Comparison of ENCODE assay signal across 38 cellular contexts in genomic region chr22:19138217-19139000, GRCh38. TPM values are rescaled to one million over a fixed set of nuclear protein-coding genes. Genes with fewer than 3 reads are reported as not detected.
"Had no signal": no experiment of that assay in that cellular context is flagged by ENCODE, and none has a peak within 500 bp of the region (broad histone marks: within the 10 kb centered on the region; RNA-seq: fewer than 3 reads in every experiment).

No MANE protein-coding gene starts in this region.

- H3K9me3 ChIP-seq: ascending aorta had no signal

- H3K4me3 Mint-ChIP-seq: activated CD4-positive, alpha-beta memory T cell treated with anti-CD3 and anti-CD28 coated beads, Interleukin-2, amount 10 ng/mL, durations not matched to agents 7 days and 5 days; activated CD8-positive, alpha-beta memory T cell treated with anti-CD3 and anti-CD28 coated beads, Interleukin-2, amount 10 ng/mL, durations not matched to agents 7 days and 5 days; activated naive CD4-positive, alpha-beta T cell treated with anti-CD3 and anti-CD28 coated beads, Interleukin-2, amount 50 U/mL, for 24 hours; activated naive CD8-positive, alpha-beta T cell treated with anti-CD3 and anti-CD28 coated beads, Interleukin-2, amount 10 ng/mL, durations not matched to agents 7 days and 5 days; central memory CD8-positive, alpha-beta T cell had no signal

- DNase-seq: activated CD4-positive, alpha-beta memory T cell treated with anti-CD3 and anti-CD28 coated beads, Interleukin-2, amount 10 ng/mL, durations not matched to agents 7 days and 5 days; activated CD4-positive, alpha-beta T cell treated with anti-CD3 and anti-CD28 coated beads for 1 hour; activated CD4-positive, alpha-beta T cell treated with anti-CD3 and anti-CD28 coated beads for 48 hours; activated CD4-positive, CD25-positive, alpha-beta regulatory T cell; activated CD8-positive, alpha-beta memory T cell treated with anti-CD3 and anti-CD28 coated beads for 24 hours; activated CD8-positive, alpha-beta memory T cell treated with anti-CD3 and anti-CD28 coated beads, Interleukin-2, amount 10 ng/mL, durations not matched to agents 7 days and 5 days; activated CD8-positive, alpha-beta memory T cell treated with anti-CD3 and anti-CD28 coated beads, Interleukin-2, amount 50 U/mL, for 48 hours; activated effector memory CD4-positive, alpha-beta T cell treated with Interleukin-2 at 50 U/mL for 16 hours; activated naive CD4-positive, alpha-beta T cell; activated naive CD8-positive, alpha-beta T cell treated with anti-CD3 and anti-CD28 coated beads, Interleukin-2, amount 10 ng/mL, durations not matched to agents 7 days and 5 days; activated T-cell treated with anti-CD3 and anti-CD28 coated beads, Interleukin-2, amount 50 U/mL, for 48 hours; amygdala; NCI-H1092 treated with DMSO at 0.1 percent for 48 hours; NCI-H1417; NCI-H146; NCI-H187; NCI-H2029 treated with DMSO at 0.1 percent for 48 hours; NCI-H2107; NCI-H226; NCI-H446 treated with DMSO at 0.1 percent for 48 hours; NCI-H524; NCI-H69; NCI-H82; SIG-M5; SW 1271; T1000; WERI-Rb-1 had no signal

- ATAC-seq: activated CD8-positive, alpha-beta memory T cell treated with anti-CD3 and anti-CD28 coated beads, Interleukin-2, amount 10 ng/mL, durations not matched to agents 7 days and 5 days; Panc1 had no signal

- H3K27ac Mint-ChIP-seq: activated CD4-positive, alpha-beta memory T cell treated with anti-CD3 and anti-CD28 coated beads, Interleukin-2, amount 10 ng/mL, durations not matched to agents 7 days and 5 days; activated CD8-positive, alpha-beta memory T cell treated with anti-CD3 and anti-CD28 coated beads, Interleukin-2, amount 10 ng/mL, durations not matched to agents 7 days and 5 days; activated naive CD4-positive, alpha-beta T cell treated with anti-CD3 and anti-CD28 coated beads, Interleukin-2, amount 50 U/mL, for 24 hours; activated naive CD8-positive, alpha-beta T cell treated with anti-CD3 and anti-CD28 coated beads, Interleukin-2, amount 10 ng/mL, durations not matched to agents 7 days and 5 days had no signal

- H3K27me3 Mint-ChIP-seq: activated CD4-positive, alpha-beta memory T cell treated with anti-CD3 and anti-CD28 coated beads, Interleukin-2, amount 10 ng/mL, durations not matched to agents 7 days and 5 days; activated CD8-positive, alpha-beta memory T cell treated with anti-CD3 and anti-CD28 coated beads, Interleukin-2, amount 10 ng/mL, durations not matched to agents 7 days and 5 days; activated naive CD4-positive, alpha-beta T cell treated with anti-CD3 and anti-CD28 coated beads, Interleukin-2, amount 50 U/mL, for 24 hours; activated naive CD8-positive, alpha-beta T cell treated with anti-CD3 and anti-CD28 coated beads, Interleukin-2, amount 10 ng/mL, durations not matched to agents 7 days and 5 days; central memory CD8-positive, alpha-beta T cell had no signal

- H3K27me3 ChIP-seq: ascending aorta, cardiac muscle cell had no signal

- H3K9me3 Mint-ChIP-seq: activated CD4-positive, alpha-beta memory T cell treated with anti-CD3 and anti-CD28 coated beads, Interleukin-2, amount 10 ng/mL, durations not matched to agents 7 days and 5 days; activated naive CD4-positive, alpha-beta T cell treated with anti-CD3 and anti-CD28 coated beads, Interleukin-2, amount 50 U/mL, for 24 hours; activated naive CD8-positive, alpha-beta T cell treated with anti-CD3 and anti-CD28 coated beads, Interleukin-2, amount 10 ng/mL, durations not matched to agents 7 days and 5 days; central memory CD8-positive, alpha-beta T cell had no signal

- H3K4me3 ChIP-seq: ascending aorta, cardiac muscle cell had no signal

- H3K27ac ChIP-seq: ascending aorta, cardiac muscle cell, WERI-Rb-1 had no signal

RNA-seq across cellular contexts. Expression of gene TSSK2, which starts 7.3 kb away (rescaled TPM):
- total RNA-seq: activated CD4-positive, alpha-beta memory T cell treated with anti-CD3 and anti-CD28 coated beads, Interleukin-2, amount 10 ng/mL, durations not matched to agents 7 days and 5 days; activated CD8-positive, alpha-beta memory T cell treated with anti-CD3 and anti-CD28 coated beads, Interleukin-2, amount 10 ng/mL, durations not matched to agents 7 days and 5 days; activated naive CD8-positive, alpha-beta T cell treated with anti-CD3 and anti-CD28 coated beads, Interleukin-2, amount 10 ng/mL, durations not matched to agents 7 days and 5 days; ascending aorta; cardiac muscle cell; M059J; RPMI7951; SK-MEL-5; T-helper 1 cell treated with Interleukin-12 subunit alpha and Interleukin-12 subunit beta and Interleukin-4 antibody, amounts not matched to agents 30 ng/mL and 1 ng/mL, for 36 hours; T-helper 2 cell treated with Interferon-gamma antibody and Interleukin-4, amounts not matched to agents 100 ng/mL and 5 ng/mL, for 36 hours had no signal
- polyA plus RNA-seq: cardiac muscle cell had no signal

RNA-seq across cellular contexts. Expression of gene GSC2, which starts 11.7 kb away (rescaled TPM):
- total RNA-seq: activated CD4-positive, alpha-beta memory T cell treated with anti-CD3 and anti-CD28 coated beads, Interleukin-2, amount 10 ng/mL, durations not matched to agents 7 days and 5 days; activated CD8-positive, alpha-beta memory T cell treated with anti-CD3 and anti-CD28 coated beads, Interleukin-2, amount 10 ng/mL, durations not matched to agents 7 days and 5 days; activated naive CD8-positive, alpha-beta T cell treated with anti-CD3 and anti-CD28 coated beads, Interleukin-2, amount 10 ng/mL, durations not matched to agents 7 days and 5 days; ascending aorta; cardiac muscle cell; M059J; RPMI7951; SK-MEL-5; T-helper 1 cell treated with Interleukin-12 subunit alpha and Interleukin-12 subunit beta and Interleukin-4 antibody, amounts not matched to agents 30 ng/mL and 1 ng/mL, for 36 hours; T-helper 2 cell treated with Interferon-gamma antibody and Interleukin-4, amounts not matched to agents 100 ng/mL and 5 ng/mL, for 36 hours had no signal
- polyA plus RNA-seq: adipose tissue, cardiac muscle cell had no signal
